16 cellular contexts compared by ENCODE assay signal in genomic region chr2:224248944-224249371, GRCh38.
DNase-seq lines count a peak whose midpoint lies in the region; ATAC-seq and TF ChIP-seq lines count a peak whose summit lies in the region.
"Had no signal": no experiment of that assay in that cellular context is flagged by ENCODE, and none has a peak within 500 bp of the region (broad histone marks: within the 10 kb centered on the region; RNA-seq: fewer than 3 reads in every experiment).

No MANE protein-coding gene starts in this region.

- DNase-seq in activated naive CD8-positive, alpha-beta T cell treated with anti-CD3 and anti-CD28 coated beads, Interleukin-2, amount 50 U/mL, for 24 hours, result no peak
- no peak for DNase-seq in activated naive CD8-positive, alpha-beta T cell treated with anti-CD3 and anti-CD28 coated beads for 36 hours
- no peak for DNase-seq in SK-N-SH
- peak; percentile 20 to 28 for DNase-seq in fibroblast of lung (ENCODE audit: low read depth in 2 of 2)
- peak; percentile 56 for DNase-seq in stromal cell of bone marrow (ENCODE audit: low read depth)
- DNase-seq in activated CD4-positive, alpha-beta T cell treated with anti-CD3 and anti-CD28 coated beads for 4 hours, result no peak
- no peak for DNase-seq in glomerular visceral epithelial cell (ENCODE audit: extremely low spot score)
- DNase-seq: DMS79, GDM1, GM23248, NCI-H187 treated with DMSO at 0.1 percent for 48 hours, NCI-H2171, NCI-H510A treated with DMSO at 0.1 percent for 48 hours, SIG-M5 had no signal

- TF ChIP-seq EP300 in SK-N-SH (IDR thresholded peaks at IDR 0.05; ENCODE audit: borderline replicate concordance in 1 of 2, low read depth in 1 of 2, low read length in 1 of 2), result peak; percentile 7 to 85; a peak in 2 of 4 replicates

- H3K9me3 Mint-ChIP-seq in activated naive CD8-positive, alpha-beta T cell treated with anti-CD3 and anti-CD28 coated beads, Interleukin-2, amount 50 U/mL, for 24 hours, result no peaks in the 10 kb centered on the region
- no peaks in the 10 kb centered on the region for H3K9me3 Mint-ChIP-seq in activated naive CD8-positive, alpha-beta T cell treated with anti-CD3 and anti-CD28 coated beads for 36 hours

- no peak overlapping the region for H3K9ac ChIP-seq in SK-N-SH
- no peak overlapping the region for H3K9ac ChIP-seq in fibroblast of lung (ENCODE audit: insufficient read depth, low read length)
- H3K9ac ChIP-seq: GM23248 had no signal

- H4K20me1 ChIP-seq in SK-N-SH (ENCODE audit: insufficient read depth) (no peaks in the 10 kb centered on the region), fibroblast of lung (ENCODE audit: control insufficient read depth, extremely low read depth, insufficient read depth, low read length) (no peaks in the 10 kb centered on the region)

- peaks cover 25% of the 10 kb centered on the region for H3F3A ChIP-seq in SK-N-SH (replicated peaks; ENCODE audit: insufficient read depth)

- H3K27ac ChIP-seq in SK-N-SH (ENCODE audit: low read depth in 2 of 2, low read length in 1 of 2) (peak overlapping the region in 1 of 2 experiments; percentile 40; a peak in 1 of 4 replicates), fibroblast of lung (ENCODE audit: insufficient read depth, low read length) (no peak overlapping the region)
- H3K27ac ChIP-seq: GM23248 had no signal

- peak; percentile 77 for ATAC-seq in activated naive CD8-positive, alpha-beta T cell treated with anti-CD3 and anti-CD28 coated beads, Interleukin-2, amount 50 U/mL, for 24 hours
- no peak for ATAC-seq in HG03095 (IDR thresholded peaks at IDR 0.05; ENCODE audit: unreplicated experiment)

- H3K9me3 ChIP-seq in SK-N-SH (no peaks in the 10 kb centered on the region), fibroblast of lung (ENCODE audit: control insufficient read depth, insufficient read depth, low read depth, low read length) (no peaks in the 10 kb centered on the region)

- 44% methylated on average over 1 of the region's 1 CpG for WGBS in SK-N-SH (ENCODE audit: low lambda C conversion rate)

- no peaks in the 10 kb centered on the region for H3K9me2 ChIP-seq in SK-N-SH

- no peaks in the 10 kb centered on the region for H3K27me3 ChIP-seq in SK-N-SH (ENCODE audit: insufficient read depth)
- H3K27me3 ChIP-seq in fibroblast of lung (ENCODE audit: control insufficient read depth, insufficient read depth, low read length), result no peaks in the 10 kb centered on the region

- H3K36me3 Mint-ChIP-seq in activated naive CD8-positive, alpha-beta T cell treated with anti-CD3 and anti-CD28 coated beads, Interleukin-2, amount 50 U/mL, for 24 hours (ENCODE audit: low read depth), result no peaks in the 10 kb centered on the region
- H3K36me3 Mint-ChIP-seq in activated naive CD8-positive, alpha-beta T cell treated with anti-CD3 and anti-CD28 coated beads for 36 hours, result no peaks in the 10 kb centered on the region
- H3K36me3 Mint-ChIP-seq: CD14-positive monocyte had no signal

- H3K79me2 ChIP-seq in SK-N-SH (ENCODE audit: insufficient read depth), result no peaks in the 10 kb centered on the region
- H3K79me2 ChIP-seq in fibroblast of lung (ENCODE audit: control insufficient read depth, insufficient read depth, low read length), result no peaks in the 10 kb centered on the region

- H3K4me1 Mint-ChIP-seq in activated naive CD8-positive, alpha-beta T cell treated with anti-CD3 and anti-CD28 coated beads, Interleukin-2, amount 50 U/mL, for 24 hours, result peaks cover 14% of the 10 kb centered on the region
- H3K4me1 Mint-ChIP-seq in activated naive CD8-positive, alpha-beta T cell treated with anti-CD3 and anti-CD28 coated beads for 36 hours, result peaks cover 13% of the 10 kb centered on the region
- H3K4me1 Mint-ChIP-seq: CD14-positive monocyte had no signal

- H2AFZ ChIP-seq in SK-N-SH (ENCODE audit: low read depth), result no peak overlapping the region
- H2AFZ ChIP-seq in fibroblast of lung (ENCODE audit: low read length), result no peak overlapping the region
- H2AFZ ChIP-seq: GM23248 had no signal

- TF ChIP-seq CTCF in SK-N-SH (IDR thresholded peaks at IDR 0.05) (no peak), fibroblast of lung (conservative IDR thresholded peaks at IDR 0.05 in 1 of 2, IDR thresholded peaks at IDR 0.05 in 1 of 2; ENCODE audit: low read depth in 1 of 2, low read length in 2 of 2) (no peak)

- no peak overlapping the region for H3K4me3 Mint-ChIP-seq in activated naive CD8-positive, alpha-beta T cell treated with anti-CD3 and anti-CD28 coated beads, Interleukin-2, amount 50 U/mL, for 24 hours
- H3K4me3 Mint-ChIP-seq in activated naive CD8-positive, alpha-beta T cell treated with anti-CD3 and anti-CD28 coated beads for 36 hours, result no peak overlapping the region
- H3K4me3 Mint-ChIP-seq: CD14-positive monocyte had no signal

- no peaks in the 10 kb centered on the region for H3K36me3 ChIP-seq in SK-N-SH (replicated peaks in 1 of 2; ENCODE audit: control insufficient read depth in 1 of 2, insufficient read depth in 2 of 2, low read length in 1 of 2)
- no peaks in the 10 kb centered on the region for H3K36me3 ChIP-seq in fibroblast of lung (ENCODE audit: control insufficient read depth, insufficient read depth, low read length)

- no peak overlapping the region for H3K4me3 ChIP-seq in SK-N-SH (ENCODE audit: low read depth in 2 of 2, low read length in 1 of 2)
- no peak overlapping the region for H3K4me3 ChIP-seq in fibroblast of lung (replicated peaks in 1 of 4; ENCODE audit: control extremely low read depth in 1 of 4, insufficient read depth in 1 of 4, low read depth in 3 of 4, low read length in 4 of 4)
- H3K4me3 ChIP-seq: GM23248 had no signal

- POLR2A ChIA-PET in SK-N-SH (lab: Yijun Ruan, JAX), result no interaction called here

- H3K27me3 Mint-ChIP-seq in activated naive CD8-positive, alpha-beta T cell treated with anti-CD3 and anti-CD28 coated beads, Interleukin-2, amount 50 U/mL, for 24 hours, result peaks cover 14% of the 10 kb centered on the region
- H3K27me3 Mint-ChIP-seq in activated naive CD8-positive, alpha-beta T cell treated with anti-CD3 and anti-CD28 coated beads for 36 hours, result peaks cover 18% of the 10 kb centered on the region

- H3K4me2 ChIP-seq in SK-N-SH (peak overlapping the region; percentile 1; the same call in 1 of the 2 replicates), fibroblast of lung (ENCODE audit: extremely low read depth, insufficient read depth, low read length) (no peak overlapping the region)

- H3K4me1 ChIP-seq in SK-N-SH (ENCODE audit: control insufficient read depth in 1 of 2, insufficient read depth in 2 of 2, low read depth in 1 of 2, low read length in 1 of 2) (peaks cover 0 to 7% of the 10 kb centered on the region in 2 experiments; a peak in 3 of 4 replicates), fibroblast of lung (ENCODE audit: control insufficient read depth, extremely low read depth, insufficient read depth, low read length) (no peaks in the 10 kb centered on the region)

- H3K27ac Mint-ChIP-seq in activated naive CD8-positive, alpha-beta T cell treated with anti-CD3 and anti-CD28 coated beads, Interleukin-2, amount 50 U/mL, for 24 hours, result peak overlapping the region; percentile 4
- no peak overlapping the region for H3K27ac Mint-ChIP-seq in activated naive CD8-positive, alpha-beta T cell treated with anti-CD3 and anti-CD28 coated beads for 36 hours
- H3K27ac Mint-ChIP-seq: CD14-positive monocyte had no signal

- CTCF ChIA-PET in SK-N-SH (lab: Yijun Ruan, JAX), result interaction anchor here (1.5 kb wide), 1 partner anchor 36 kb away, joined by 3 read pairs; no protein-coding TSS in a partner anchor

- TF ChIP-seq RAD21 in SK-N-SH (IDR thresholded peaks at IDR 0.05; ENCODE audit: low read length), result no peak

TF ChIP-seq in SK-N-SH, 30 proteins besides CTCF, POLR2A, EP300 and RAD21 (continues in another document):
- no peak for TF ChIP-seq SMC3 (IDR thresholded peaks at IDR 0.05; ENCODE audit: low read depth, low read length)
- peak; percentile 41; the same call in 1 of the 2 replicates for TF ChIP-seq POLR2AphosphoS5 (IDR thresholded peaks at IDR 0.05; ENCODE audit: low read depth, low read length)
- peak; percentile 24; the same call in 1 of the 2 replicates for TF ChIP-seq RXRA (IDR thresholded peaks at IDR 0.05; ENCODE audit: borderline replicate concordance, low read depth)
- TF ChIP-seq USF2 (IDR thresholded peaks at IDR 0.05; ENCODE audit: borderline replicate concordance, low read depth, low read length), result no peak
- no peak for TF ChIP-seq NRF1 (IDR thresholded peaks at IDR 0.05; ENCODE audit: low read depth, low read length)
- TF ChIP-seq GATA2 (CRISPR knock-in tag; IDR thresholded peaks at IDR 0.05), result no peak
- TF ChIP-seq PBX3 (IDR thresholded peaks at IDR 0.05), result peak; percentile 91
- TF ChIP-seq RCOR1 (IDR thresholded peaks at IDR 0.05; ENCODE audit: low read length), result no peak
- TF ChIP-seq EZH2phosphoT487 (IDR thresholded peaks at IDR 0.05; ENCODE audit: borderline replicate concordance, low read depth), result no peak
- peak; percentile 69; the same call in 1 of the 2 replicates for TF ChIP-seq MEF2A (IDR thresholded peaks at IDR 0.05; ENCODE audit: borderline replicate concordance, low read depth)
- 0 out of 2 replicates have a peak, but pooled peaks have one; percentile 26 for TF ChIP-seq MAX (IDR thresholded peaks at IDR 0.05; ENCODE audit: low read depth)

Comparison
In these comparisons a context has a peak if more than half of its experiments do, and no peak if none do; other contexts are left out.
1. DNase-seq: peak in fibroblast of lung (2 of 2) and stromal cell of bone marrow (single experiment); none in activated naive CD8-positive, alpha-beta T cell treated with anti-CD3 and anti-CD28 coated beads, Interleukin-2, amount 50 U/mL, for 24 hours (single experiment), activated naive CD8-positive, alpha-beta T cell treated with anti-CD3 and anti-CD28 coated beads for 36 hours (single experiment), SK-N-SH (single experiment), activated CD4-positive, alpha-beta T cell treated with anti-CD3 and anti-CD28 coated beads for 4 hours (0 of 2) and glomerular visceral epithelial cell (single experiment).